9 cellular contexts compared by ENCODE assay signal in genomic region chr2:54579682-54580349, GRCh38.
A peak's percentile ranks its signal among the peaks of the same experiment; 100 is the strongest.
DNase-seq lines count a peak whose midpoint lies in the region; ATAC-seq, FAIRE-seq and TF ChIP-seq lines count a peak whose summit lies in the region.
"Had no signal": no experiment of that assay in that cellular context is flagged by ENCODE, and none has a peak within 500 bp of the region (broad histone marks: within the 10 kb centered on the region; RNA-seq: fewer than 3 reads in every experiment).

No MANE protein-coding gene starts in this region.

- TF ChIP-seq POLR2A in HepG2 (IDR thresholded peaks at IDR 0.05; ENCODE audit: insufficient read depth in 1 of 2, low read depth in 2 of 2, low read length in 2 of 2), result peak in 1 of 2 experiments; percentile 53; a peak in 1 of 4 replicates

- no peaks in the 10 kb centered on the region for H3K9me3 Mint-ChIP-seq in CD4-positive, alpha-beta memory T cell

- intact Hi-C loops in CD4-positive, alpha-beta memory T cell (cut with micrococcal nuclease), result loop anchor here (1.0 kb wide), 1 partner anchor 9 kb away; no protein-coding TSS in a partner anchor
- intact Hi-C loops in HepG2 (cut with micrococcal nuclease; ENCODE audit: unreplicated experiment), result loop anchor here (1.0 to 5.0 kb wide), 3 partner anchors 9 to 48 kb away; no protein-coding TSS in a partner anchor

- H3K4me2 ChIP-seq in HepG2 (ENCODE audit: low read depth, low read length), result peak overlapping the region; percentile 71

- CTCF ChIA-PET in CD4-positive, alpha-beta memory T cell (lab: Charles Lee; ENCODE audit: partially characterized antibody), result interaction anchor here (0.6 to 14.6 kb wide), 10 partner anchors 8 to 462 kb away, joined by 3 to 199 read pairs (median 4); no protein-coding TSS in a partner anchor
- CTCF ChIA-PET in HepG2 (lab: Yijun Ruan, JAX; ENCODE audit: low intra/inter-chr PET ratio, low total read pairs), result interaction anchor here (1.3 kb wide), 1 partner anchor 10 kb away, joined by 3 read pairs; no protein-coding TSS in a partner anchor

- no peak for TF ChIP-seq CTCF in HepG2 (CRISPR knock-in tag; IDR thresholded peaks at IDR 0.05)

- H4K20me1 ChIP-seq in HepG2 (ENCODE audit: insufficient read depth, low read length), result peaks cover 82% of the 10 kb centered on the region

- H3K79me2 ChIP-seq in HepG2 (ENCODE audit: insufficient read depth, low read length), result peaks cover 96% of the 10 kb centered on the region

- in situ Hi-C loops in HepG2 (cut with HindIII; ENCODE audit: extremely low pct_ligation_motif_present, low pct_unique_long_range_greater_than_20kb), result no loop called here

- no peaks in the 10 kb centered on the region for H3K27me3 Mint-ChIP-seq in CD4-positive, alpha-beta memory T cell

- H3K27me3 ChIP-seq in CD4-positive, alpha-beta memory T cell (ENCODE audit: insufficient read depth, low read length), result no peaks in the 10 kb centered on the region
- H3K27me3 ChIP-seq in HepG2 (ENCODE audit: control insufficient read depth in 1 of 2, insufficient read depth in 2 of 2, low read length in 2 of 2), result no peaks in the 10 kb centered on the region

- no peaks in the 10 kb centered on the region for H3K36me3 ChIP-seq in CD4-positive, alpha-beta memory T cell (ENCODE audit: insufficient read depth, low read length)
- H3K36me3 ChIP-seq in HepG2 (replicated peaks in 1 of 2; ENCODE audit: control insufficient read depth in 1 of 2, insufficient read depth in 2 of 2, low read length in 2 of 2), result peaks cover 14 to 53% of the 10 kb centered on the region in 2 experiments

- H3K9ac ChIP-seq in HepG2 (ENCODE audit: insufficient read depth, low read depth, low read length), result peak overlapping the region; percentile 69

- peak overlapping the region; percentile 94 for H3K27ac ChIP-seq in CD4-positive, alpha-beta memory T cell (ENCODE audit: low read depth, low read length)
- H3K27ac ChIP-seq in HepG2 (ENCODE audit: extremely low read length, insufficient read depth, low read length), result peak overlapping the region; percentile 80

- TF ChIP-seq RAD21 in HepG2 (CRISPR knock-in tag; IDR thresholded peaks at IDR 0.05), result no peak

- peaks cover 100% of the 10 kb centered on the region for H3K4me1 ChIP-seq in CD4-positive, alpha-beta memory T cell (ENCODE audit: insufficient read depth, low read length)
- H3K4me1 ChIP-seq in HepG2 (ENCODE audit: insufficient read depth, low read length), result peaks cover 100% of the 10 kb centered on the region

- H3K36me3 Mint-ChIP-seq in CD4-positive, alpha-beta memory T cell, result peaks cover 3 to 14% of the 10 kb centered on the region in 2 donors

- H3K4me3 ChIP-seq in CD4-positive, alpha-beta memory T cell (ENCODE audit: low read length in 2 of 2), result peak overlapping the region in 1 of 2 donors; percentile 16
- H3K4me3 ChIP-seq in HepG2 (replicated peaks in 1 of 3; ENCODE audit: insufficient read depth in 1 of 3, low read depth in 2 of 3, low read length in 3 of 3), result peak overlapping the region; percentile 27 to 51 (median 40); a peak in 4 of 6 replicates

- H2AFZ ChIP-seq in HepG2 (ENCODE audit: low read length), result no peak overlapping the region

- peak; percentile 72 for ATAC-seq in GM19324 (IDR thresholded peaks at IDR 0.05; ENCODE audit: low FRiP score, unreplicated experiment)
- ATAC-seq in HG03280 (IDR thresholded peaks at IDR 0.05; ENCODE audit: unreplicated experiment), result peak; percentile 62
- ATAC-seq in HepG2, result peak; percentile 89

- peaks cover 77 to 99% (median 90%) of the 10 kb centered on the region in 4 donors for H3K4me1 Mint-ChIP-seq in CD4-positive, alpha-beta memory T cell

- peak in 4 of 5 donors; percentile 58 to 78 (median 70) for DNase-seq in CD4-positive, alpha-beta memory T cell
- DNase-seq in activated CD4-positive, CD25-positive, alpha-beta regulatory T cell treated with anti-CD3 and anti-CD28 coated beads, Interleukin-2, amount 50 U/mL, for 72 hours, result peak; percentile 55
- peak; percentile 97 for DNase-seq in HepG2 (ENCODE audit: low spot score)
- no peak for DNase-seq in NCI-H1436 treated with DMSO at 0.1 percent for 48 hours (lab: John Stamatoyannopoulos, UW)
- DNase-seq in NCI-H1694 (lab: John Stamatoyannopoulos, UW), result no peak
- DNase-seq in GM19240 (ENCODE audit: insufficient read length, low spot score), result no peak

- TF ChIP-seq EP300 in HepG2 (IDR thresholded peaks at IDR 0.05; ENCODE audit: low read depth in 2 of 2, low read length in 2 of 2), result peak in 1 of 2 experiments; percentile 84; a peak in 2 of 4 replicates
- peak; percentile 13; the same call in 1 of the 2 replicates for TF ChIP-seq EP300 in HepG2 (CRISPR knock-in tag; IDR thresholded peaks at IDR 0.05; ENCODE audit: borderline replicate concordance)

- TSS peak; percentile 45 for BruUV-seq in HepG2 (replicated peaks; lab: Mats Ljungman, UMichigan)

- H3K27ac Mint-ChIP-seq in CD4-positive, alpha-beta memory T cell, result peak overlapping the region; percentile 93 to 99 (median 98)

- H3K4me3 Mint-ChIP-seq in CD4-positive, alpha-beta memory T cell, result peak overlapping the region; percentile 59 to 86 (median 80)

- WGBS in HepG2 (ENCODE audit: low lambda C conversion rate), result 2% methylated on average over 6 of the region's 6 CpGs

- FAIRE-seq in HepG2 (lab: Jason Lieb, UNC), result peak; percentile 67
- FAIRE-seq: bronchial epithelial cell had no signal

- no peaks in the 10 kb centered on the region for H3K9me3 ChIP-seq in CD4-positive, alpha-beta memory T cell (ENCODE audit: control insufficient read depth in 1 of 2, low read length in 2 of 2)
- no peaks in the 10 kb centered on the region for H3K9me3 ChIP-seq in HepG2 (ENCODE audit: low read length)

- POLR2A ChIA-PET in CD4-positive, alpha-beta memory T cell (lab: Charles Lee; ENCODE audit: partially characterized antibody), result interaction anchor here (0.6 to 17.5 kb wide), 11 partner anchors 8 to 1038 kb away, joined by 3 to 665 read pairs (median 5); no protein-coding TSS in a partner anchor
- POLR2A ChIA-PET in HepG2 (lab: Yijun Ruan, JAX), result interaction anchor here (0.8 to 5.0 kb wide), 18 partner anchors 8 to 87 kb away, joined by 3 to 51 read pairs (median 5); no protein-coding TSS in a partner anchor

TF ChIP-seq in HepG2, 621 proteins besides CTCF, POLR2A, EP300 and RAD21 (continues in another document):
- 0 out of 2 replicates have a peak, but pooled peaks have one; percentile 42 for TF ChIP-seq SP140L (CRISPR knock-in tag; IDR thresholded peaks at IDR 0.05; ENCODE audit: borderline replicate concordance)
- peak; percentile 86 for TF ChIP-seq ZKSCAN8 (CRISPR knock-in tag; IDR thresholded peaks at IDR 0.05; ENCODE audit: borderline replicate concordance)
- no peak for TF ChIP-seq ZNF724P (CRISPR knock-in tag; IDR thresholded peaks at IDR 0.05; ENCODE audit: borderline replicate concordance)
- no peak for TF ChIP-seq MIER2 (CRISPR knock-in tag; IDR thresholded peaks at IDR 0.05)
- no peak for TF ChIP-seq ZNF556 (CRISPR knock-in tag; IDR thresholded peaks at IDR 0.05; ENCODE audit: borderline replicate concordance)
- TF ChIP-seq SOX6 (IDR thresholded peaks at IDR 0.05), result no peak
- TF ChIP-seq SOX6 (CRISPR knock-in tag; IDR thresholded peaks at IDR 0.05), result peak; percentile 94
- peak; percentile 66; the same call in 1 of the 2 replicates for TF ChIP-seq MIER3 (CRISPR knock-in tag; IDR thresholded peaks at IDR 0.05; ENCODE audit: borderline replicate concordance)
- TF ChIP-seq ZNF670 (CRISPR knock-in tag; IDR thresholded peaks at IDR 0.05; ENCODE audit: borderline replicate concordance), result peak; percentile 55; the same call in 1 of the 2 replicates
- peak; percentile 63 for TF ChIP-seq ZNF18 (CRISPR knock-in tag; IDR thresholded peaks at IDR 0.05; ENCODE audit: insufficient replicate concordance)
- TF ChIP-seq TIGD3 (CRISPR knock-in tag; IDR thresholded peaks at IDR 0.05; ENCODE audit: borderline replicate concordance), result peak; percentile 61; the same call in 1 of the 2 replicates
- TF ChIP-seq PITX1 (CRISPR knock-in tag; IDR thresholded peaks at IDR 0.05), result peak; percentile 84
- TF ChIP-seq BCL3 (CRISPR knock-in tag; IDR thresholded peaks at IDR 0.05), result 0 out of 2 replicates have a peak, but pooled peaks have one; percentile 4

Comparison
In these comparisons a context has a peak if more than half of its experiments do, and no peak if none do; other contexts are left out.
1. DNase-seq: peak in CD4-positive, alpha-beta memory T cell (4 of 5), activated CD4-positive, CD25-positive, alpha-beta regulatory T cell treated with anti-CD3 and anti-CD28 coated beads, Interleukin-2, amount 50 U/mL, for 72 hours (single experiment) and HepG2 (single experiment); none in NCI-H1436 treated with DMSO at 0.1 percent for 48 hours (single experiment), NCI-H1694 (single experiment) and GM19240 (single experiment).
2. Peak in every context shown above with its lines, with median percentiles within 50 percentile points of each other: ATAC-seq.